Comparison of ENCODE assay signal across 9 cellular contexts in the genomic region with DNA sequence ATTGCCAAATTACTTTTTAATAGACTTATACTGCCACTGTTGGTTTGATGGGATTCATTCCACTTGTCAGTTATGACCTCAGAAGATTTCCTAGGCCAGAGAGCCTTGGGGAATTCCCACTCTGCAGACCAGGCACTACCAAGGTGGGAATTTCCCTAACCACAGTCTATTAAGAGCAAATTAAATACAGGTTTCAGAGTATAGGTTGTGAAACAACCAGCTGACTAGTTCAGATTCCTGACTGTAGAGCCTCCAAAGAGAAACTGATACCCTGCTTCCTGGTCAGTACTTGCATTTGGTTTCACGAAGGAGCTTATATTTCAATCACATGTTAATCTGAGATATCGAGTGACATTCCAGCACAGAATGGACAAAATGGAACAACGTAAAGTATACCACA.
A peak's percentile ranks its signal among the peaks of the same experiment; 100 is the strongest.
DNase-seq lines count a peak whose midpoint lies in the region; ATAC-seq and TF ChIP-seq lines count a peak whose summit lies in the region.
"Had no signal": no experiment of that assay in that cellular context is flagged by ENCODE, and none has a peak within 500 bp of the region (broad histone marks: within the 10 kb centered on the region; RNA-seq: fewer than 3 reads in every experiment).

No MANE protein-coding gene starts in this region.

- H3K27ac Mint-ChIP-seq in activated CD4-positive, alpha-beta memory T cell treated with anti-CD3 and anti-CD28 coated beads for 36 hours: no peak overlapping the region
- no peak overlapping the region for H3K27ac Mint-ChIP-seq in activated CD4-positive, alpha-beta memory T cell treated with anti-CD3 and anti-CD28 coated beads, Interleukin-2, amount 10 ng/mL, durations not matched to agents 7 days and 5 days
- H3K27ac Mint-ChIP-seq in activated naive CD8-positive, alpha-beta T cell treated with anti-CD3 and anti-CD28 coated beads, Interleukin-2, amount 50 U/mL, for 24 hours: peak overlapping the region; percentile 6

- TF ChIP-seq CTCF in osteoblast (IDR thresholded peaks at IDR 0.05; ENCODE audit: extremely low read depth, low read depth, low read length) (no peak), gastroesophageal sphincter (IDR thresholded peaks at IDR 0.05) (no peak)

- ATAC-seq in HG02973 (IDR thresholded peaks at IDR 0.05; ENCODE audit: unreplicated experiment) (peak; percentile 77), gastroesophageal sphincter (no peak), HG02571 (IDR thresholded peaks at IDR 0.05; ENCODE audit: unreplicated experiment) (no peak)
- ATAC-seq in activated naive CD8-positive, alpha-beta T cell treated with anti-CD3 and anti-CD28 coated beads, Interleukin-2, amount 50 U/mL, for 24 hours: peak; percentile 92

- H3K4me3 Mint-ChIP-seq in activated CD4-positive, alpha-beta memory T cell treated with anti-CD3 and anti-CD28 coated beads for 36 hours: no peak overlapping the region
- H3K4me3 Mint-ChIP-seq in activated CD4-positive, alpha-beta memory T cell treated with anti-CD3 and anti-CD28 coated beads, Interleukin-2, amount 10 ng/mL, durations not matched to agents 7 days and 5 days: no peak overlapping the region
- no peak overlapping the region for H3K4me3 Mint-ChIP-seq in activated naive CD8-positive, alpha-beta T cell treated with anti-CD3 and anti-CD28 coated beads, Interleukin-2, amount 50 U/mL, for 24 hours

- H3K79me2 ChIP-seq in osteoblast (ENCODE audit: insufficient read depth, low read length): no peaks in the 10 kb centered on the region

- POLR2A ChIA-PET in activated CD4-positive, alpha-beta memory T cell treated with anti-CD3 and anti-CD28 coated beads for 36 hours (lab: Charles Lee): no interaction called here
- POLR2A ChIA-PET in activated CD4-positive, alpha-beta memory T cell treated with anti-CD3 and anti-CD28 coated beads, Interleukin-2, amount 10 ng/mL, durations not matched to agents 7 days and 5 days (lab: Charles Lee): no interaction called here

- H3K36me3 Mint-ChIP-seq in activated CD4-positive, alpha-beta memory T cell treated with anti-CD3 and anti-CD28 coated beads for 36 hours: peaks cover 26% of the 10 kb centered on the region
- peaks cover 13% of the 10 kb centered on the region for H3K36me3 Mint-ChIP-seq in activated CD4-positive, alpha-beta memory T cell treated with anti-CD3 and anti-CD28 coated beads, Interleukin-2, amount 10 ng/mL, durations not matched to agents 7 days and 5 days (ENCODE audit: low read depth)
- peaks cover 27% of the 10 kb centered on the region for H3K36me3 Mint-ChIP-seq in activated naive CD8-positive, alpha-beta T cell treated with anti-CD3 and anti-CD28 coated beads, Interleukin-2, amount 50 U/mL, for 24 hours (ENCODE audit: low read depth)

- H3K4me2 ChIP-seq in osteoblast (ENCODE audit: insufficient read depth, low read length): no peak overlapping the region

- H3K4me1 ChIP-seq in osteoblast (ENCODE audit: insufficient read depth, low read length): peaks cover 2% of the 10 kb centered on the region
- no peaks in the 10 kb centered on the region for H3K4me1 ChIP-seq in gastroesophageal sphincter

- intact Hi-C loops in activated CD4-positive, alpha-beta memory T cell treated with anti-CD3 and anti-CD28 coated beads for 36 hours (cut with micrococcal nuclease): no loop called here

- no peak for TF ChIP-seq POLR2A in gastroesophageal sphincter (IDR thresholded peaks at IDR 0.05)

- H3K4me3 ChIP-seq in osteoblast (ENCODE audit: insufficient read depth, low read length) (no peak overlapping the region), gastroesophageal sphincter (no peak overlapping the region)

- H3K27me3 ChIP-seq in osteoblast (ENCODE audit: insufficient read depth, low read length): no peaks in the 10 kb centered on the region
- H3K27me3 ChIP-seq in gastroesophageal sphincter: no peaks in the 10 kb centered on the region

- CTCF ChIA-PET in activated CD4-positive, alpha-beta memory T cell treated with anti-CD3 and anti-CD28 coated beads for 36 hours (lab: Charles Lee): no interaction called here
- CTCF ChIA-PET in activated CD4-positive, alpha-beta memory T cell treated with anti-CD3 and anti-CD28 coated beads, Interleukin-2, amount 10 ng/mL, durations not matched to agents 7 days and 5 days (lab: Charles Lee): no interaction called here

- H3K27me3 Mint-ChIP-seq in activated CD4-positive, alpha-beta memory T cell treated with anti-CD3 and anti-CD28 coated beads for 36 hours: no peaks in the 10 kb centered on the region
- no peaks in the 10 kb centered on the region for H3K27me3 Mint-ChIP-seq in activated CD4-positive, alpha-beta memory T cell treated with anti-CD3 and anti-CD28 coated beads, Interleukin-2, amount 10 ng/mL, durations not matched to agents 7 days and 5 days
- H3K27me3 Mint-ChIP-seq in activated naive CD8-positive, alpha-beta T cell treated with anti-CD3 and anti-CD28 coated beads, Interleukin-2, amount 50 U/mL, for 24 hours: no peaks in the 10 kb centered on the region

- no peak for TF ChIP-seq EP300 in gastroesophageal sphincter (IDR thresholded peaks at IDR 0.05)

- 86 to 93% methylated on average over 3 of the region's 3 CpGs for WGBS in gastroesophageal sphincter (ENCODE audit: low coverage in 1 of 2), 2 donors

- H3K9me3 Mint-ChIP-seq in activated CD4-positive, alpha-beta memory T cell treated with anti-CD3 and anti-CD28 coated beads for 36 hours: peaks cover 20% of the 10 kb centered on the region
- H3K9me3 Mint-ChIP-seq in activated CD4-positive, alpha-beta memory T cell treated with anti-CD3 and anti-CD28 coated beads, Interleukin-2, amount 10 ng/mL, durations not matched to agents 7 days and 5 days: peaks cover 16% of the 10 kb centered on the region
- H3K9me3 Mint-ChIP-seq in activated naive CD8-positive, alpha-beta T cell treated with anti-CD3 and anti-CD28 coated beads, Interleukin-2, amount 50 U/mL, for 24 hours: peaks cover 19% of the 10 kb centered on the region

- peaks cover 8% of the 10 kb centered on the region for H3K4me1 Mint-ChIP-seq in activated CD4-positive, alpha-beta memory T cell treated with anti-CD3 and anti-CD28 coated beads for 36 hours (ENCODE audit: low read depth)
- H3K4me1 Mint-ChIP-seq in activated CD4-positive, alpha-beta memory T cell treated with anti-CD3 and anti-CD28 coated beads, Interleukin-2, amount 10 ng/mL, durations not matched to agents 7 days and 5 days: peaks cover 5% of the 10 kb centered on the region
- H3K4me1 Mint-ChIP-seq in activated naive CD8-positive, alpha-beta T cell treated with anti-CD3 and anti-CD28 coated beads, Interleukin-2, amount 50 U/mL, for 24 hours: peaks cover 12% of the 10 kb centered on the region

- H3K36me3 ChIP-seq in osteoblast (ENCODE audit: insufficient read depth, low read length) (no peaks in the 10 kb centered on the region), gastroesophageal sphincter (peaks cover 0 to 7% of the 10 kb centered on the region in 2 donors)

- H4K20me1 ChIP-seq in osteoblast (ENCODE audit: insufficient read depth, low read length): no peaks in the 10 kb centered on the region

- H3K27ac ChIP-seq in osteoblast (ENCODE audit: low read depth, low read length) (peak overlapping the region; percentile 15), gastroesophageal sphincter (no peak overlapping the region)
- H3K27ac ChIP-seq: VCaP had no signal

- H3K9me3 ChIP-seq in osteoblast (ENCODE audit: low read depth, low read length) (no peaks in the 10 kb centered on the region), gastroesophageal sphincter (peaks cover 0 to 14% (median 0%) of the 10 kb centered on the region in 3 donors)

- no peak overlapping the region for H2AFZ ChIP-seq in osteoblast (ENCODE audit: low read length)

- peak; percentile 14 for DNase-seq in activated CD4-positive, alpha-beta memory T cell treated with anti-CD3 and anti-CD28 coated beads for 36 hours
- no peak for DNase-seq in activated CD4-positive, alpha-beta memory T cell treated with anti-CD3 and anti-CD28 coated beads, Interleukin-2, amount 10 ng/mL, durations not matched to agents 7 days and 5 days
- no peak for DNase-seq in activated naive CD8-positive, alpha-beta T cell treated with anti-CD3 and anti-CD28 coated beads, Interleukin-2, amount 50 U/mL, for 24 hours
- peak; percentile 84 for DNase-seq in osteoblast (ENCODE audit: insufficient read length, low spot score, missing footprints)
- DNase-seq in NCI-H345 treated with DMSO at 0.1 percent for 48 hours (lab: John Stamatoyannopoulos, UW; ENCODE audit: unreplicated experiment): no peak

Comparison
In these comparisons a context has a peak if more than half of its experiments do, and no peak if none do; other contexts are left out.
1. DNase-seq: peak in activated CD4-positive, alpha-beta memory T cell treated with anti-CD3 and anti-CD28 coated beads for 36 hours (single experiment) and osteoblast (single experiment); none in activated CD4-positive, alpha-beta memory T cell treated with anti-CD3 and anti-CD28 coated beads, Interleukin-2, amount 10 ng/mL, durations not matched to agents 7 days and 5 days (single experiment), activated naive CD8-positive, alpha-beta T cell treated with anti-CD3 and anti-CD28 coated beads, Interleukin-2, amount 50 U/mL, for 24 hours (single experiment) and NCI-H345 treated with DMSO at 0.1 percent for 48 hours (single experiment).
2. ATAC-seq: peak in HG02973 (single experiment) and activated naive CD8-positive, alpha-beta T cell treated with anti-CD3 and anti-CD28 coated beads, Interleukin-2, amount 50 U/mL, for 24 hours (single experiment); none in gastroesophageal sphincter (single experiment) and HG02571 (single experiment).